In genomic region chr4:143363332-143363731, GRCh38 we compare ENCODE assay signal across 1 cellular context.
TF ChIP-seq lines count a peak whose summit lies in the region.

No MANE protein-coding gene starts in this region.

TF ChIP-seq in H1, 55 proteins besides CTCF, POLR2A, EP300 and RAD21:
- TF ChIP-seq RFX5 (IDR thresholded peaks at IDR 0.05; ENCODE audit: borderline replicate concordance, low read depth, low read length) (no peak), POU5F1 (IDR thresholded peaks at IDR 0.05; ENCODE audit: low read depth, low read length) (no peak), TBP (IDR thresholded peaks at IDR 0.05; ENCODE audit: low read depth, low read length) (no peak)
TF ChIP-seq in H1: peak in this region for 0.
